10 cellular contexts compared by ENCODE assay signal in genomic region chr11:1748467-1749019, GRCh38. TPM values are rescaled to one million over a fixed set of nuclear protein-coding genes. Genes with fewer than 3 reads are reported as not detected.
A peak's percentile ranks its signal among the peaks of the same experiment; 100 is the strongest.
DNase-seq lines count a peak whose midpoint lies in the region; ATAC-seq and TF ChIP-seq lines count a peak whose summit lies in the region.
"Had no signal": no experiment of that assay in that cellular context is flagged by ENCODE, and none has a peak within 500 bp of the region (broad histone marks: within the 10 kb centered on the region; RNA-seq: fewer than 3 reads in every experiment).

No MANE protein-coding gene starts in this region.

- peaks cover 9% of the 10 kb centered on the region for H3K36me3 Mint-ChIP-seq in CD8-positive, alpha-beta T cell

- POLR2A ChIA-PET in CD8-positive, alpha-beta T cell (lab: Charles Lee) = interaction anchor here (2.7 kb wide), 1 partner anchor 48 kb away, joined by 9 read pairs; no protein-coding TSS in a partner anchor
- POLR2A ChIA-PET in HEK293T (lab: Yijun Ruan, JAX) = interaction anchor here (2.5 kb wide), 1 partner anchor 16 kb away, joined by 10 read pairs; the partner anchor contains the start of gene CTSD

- peaks cover 34% of the 10 kb centered on the region for H3K4me1 ChIP-seq in CD8-positive, alpha-beta T cell (ENCODE audit: insufficient read depth, low read length)
- H3K4me1 ChIP-seq in adrenal gland (replicated peaks in 1 of 2) (peaks cover 65 to 84% of the 10 kb centered on the region in 2 donors), hepatocyte (ENCODE audit: insufficient read depth) (peaks cover 17% of the 10 kb centered on the region), psoas muscle (peaks cover 69% of the 10 kb centered on the region)

- H2AFZ ChIP-seq in hepatocyte = no peak overlapping the region

- H3K9me2 ChIP-seq in hepatocyte (replicated peaks; ENCODE audit: insufficient read depth) = no peaks in the 10 kb centered on the region

- H3K4me3 ChIP-seq in CD8-positive, alpha-beta T cell (ENCODE audit: low read depth, low read length) = no peak overlapping the region
- peak overlapping the region in 3 of 4 donors; percentile 25 to 73 (median 43) for H3K4me3 ChIP-seq in adrenal gland
- H3K4me3 ChIP-seq in hepatocyte = peak overlapping the region; percentile 45
- H3K4me3 ChIP-seq in psoas muscle = peak overlapping the region; percentile 67

- no peaks in the 10 kb centered on the region for H3K9me3 ChIP-seq in CD8-positive, alpha-beta T cell (ENCODE audit: low read length)
- H3K9me3 ChIP-seq in adrenal gland (replicated peaks in 1 of 3) = no peaks in the 10 kb centered on the region
- no peaks in the 10 kb centered on the region for H3K9me3 ChIP-seq in hepatocyte (ENCODE audit: low read depth)
- H3K9me3 ChIP-seq in psoas muscle = no peaks in the 10 kb centered on the region

- peak; percentile 29 for ATAC-seq in CD8-positive, alpha-beta T cell
- peak in 3 of 4 donors; percentile 12 to 27 (median 14) for ATAC-seq in psoas muscle

- in situ Hi-C loops in ACHN (cut with HindIII; ENCODE audit: low pct_ligation_motif_present, low pct_unique_long_range_greater_than_20kb, low sequenced_read_pairs) = no loop called here

- H3K27ac ChIP-seq in CD8-positive, alpha-beta T cell (ENCODE audit: low read depth, low read length) = no peak overlapping the region
- H3K27ac ChIP-seq in adrenal gland = peak overlapping the region; percentile 52 to 93 (median 78)
- H3K27ac ChIP-seq in hepatocyte = no peak overlapping the region
- peak overlapping the region; percentile 79 for H3K27ac ChIP-seq in psoas muscle

- WGBS in adrenal gland, 4 donors = 1% methylated on average over 61 of the region's 61 CpGs; no CpG with 5 or more reads in 2 of the 4 donors
- 12% methylated on average over 42 of the region's 61 CpGs for WGBS in hepatocyte (ENCODE audit: low lambda C conversion rate, missing lambda C conversion rate)
- 1 to 2% (median 2%) methylated on average over 58 to 61 of the region's 61 CpGs for WGBS in psoas muscle, 3 donors

- peak overlapping the region; percentile 64 for H3K4me3 Mint-ChIP-seq in CD8-positive, alpha-beta T cell

- peaks cover 12% of the 10 kb centered on the region for H3K27me3 Mint-ChIP-seq in CD8-positive, alpha-beta T cell (ENCODE audit: low read depth)

- no peaks in the 10 kb centered on the region for H3K79me2 ChIP-seq in hepatocyte

- TF ChIP-seq CTCF in CD8-positive, alpha-beta T cell (IDR thresholded peaks at IDR 0.05) = no peak
- no peak for TF ChIP-seq CTCF in adrenal gland (IDR thresholded peaks at IDR 0.05)
- TF ChIP-seq CTCF in hepatocyte (IDR thresholded peaks at IDR 0.05; ENCODE audit: poor library complexity) = no peak
- TF ChIP-seq CTCF in psoas muscle (IDR thresholded peaks at IDR 0.05) = no peak

- peaks cover 5% of the 10 kb centered on the region for H3K27me3 ChIP-seq in CD8-positive, alpha-beta T cell (ENCODE audit: insufficient read depth, low read length)
- no peaks in the 10 kb centered on the region for H3K27me3 ChIP-seq in adrenal gland
- peaks cover 9% of the 10 kb centered on the region for H3K27me3 ChIP-seq in hepatocyte
- no peaks in the 10 kb centered on the region for H3K27me3 ChIP-seq in psoas muscle (ENCODE audit: insufficient read depth in 3 of 3, low read length in 2 of 3)

- peaks cover 5% of the 10 kb centered on the region for H3K36me3 ChIP-seq in CD8-positive, alpha-beta T cell (ENCODE audit: insufficient read depth, low read length)
- peaks cover 0 to 16% of the 10 kb centered on the region in 2 donors for H3K36me3 ChIP-seq in adrenal gland (replicated peaks in 1 of 2)
- no peaks in the 10 kb centered on the region for H3K36me3 ChIP-seq in hepatocyte (replicated peaks; ENCODE audit: insufficient read depth, low read depth)
- H3K36me3 ChIP-seq in psoas muscle (ENCODE audit: insufficient read depth in 1 of 2, low read depth in 1 of 2) = peaks cover 0 to 13% of the 10 kb centered on the region in 2 donors

- H3K27ac Mint-ChIP-seq in CD8-positive, alpha-beta T cell = no peak overlapping the region

- peaks cover 26% of the 10 kb centered on the region for H3K4me1 Mint-ChIP-seq in CD8-positive, alpha-beta T cell (ENCODE audit: low read depth)

- intact Hi-C loops in CD8-positive, alpha-beta T cell (cut with DNase I, micrococcal nuclease) = no loop called here
- intact Hi-C loops in adrenal gland (cut with DNase I) (no loop called here), psoas muscle (cut with DNase I) (loop anchor here in 1 of 2 donors (10.0 kb wide), 1 partner anchor 86 kb away; the partner anchor contains the start of genes SYT8 and TNNI2)

- TF ChIP-seq POLR2A in adrenal gland (IDR thresholded peaks at IDR 0.05) = no peak

- H3K9me3 Mint-ChIP-seq in CD8-positive, alpha-beta T cell = no peaks in the 10 kb centered on the region

- no peaks in the 10 kb centered on the region for H4K20me1 ChIP-seq in hepatocyte (ENCODE audit: insufficient read depth, poor library complexity, severe bottlenecking)

- CTCF ChIA-PET in CD8-positive, alpha-beta T cell (lab: Charles Lee) = no interaction called here
- CTCF ChIA-PET in HEK293T (lab: Yijun Ruan, JAX) = no interaction called here

- H3K4me2 ChIP-seq in hepatocyte = peak overlapping the region; percentile 95

- no peak for DNase-seq in CD8-positive, alpha-beta T cell
- peak in 2 of 7 donors; percentile 50 to 56 for DNase-seq in adrenal gland
- no peak for DNase-seq in hepatocyte (ENCODE audit: low spot score)
- DNase-seq in psoas muscle = peak in 1 of 2 donors; percentile 68
- no peak for DNase-seq in ACHN
- DNase-seq in foreskin melanocyte = no peak
- DNase-seq in SHP77 treated with DMSO at 0.1 percent for 48 hours (lab: John Stamatoyannopoulos, UW) = no peak
- DNase-seq in HEK293T (ENCODE audit: extremely low spot score) = no peak
- DNase-seq: NCI-H1930; stimulated activated CD4-positive, alpha-beta T cell treated with anti-CD3 and anti-CD28 coated beads, Interleukin-12 subunit alpha, Interleukin-12 subunit beta, amount 100 ng/mL, for 4 hours had no signal

TF ChIP-seq in HEK293T, 16 proteins besides CTCF, POLR2A, EP300 and RAD21:
- TF ChIP-seq NFRKB (IDR thresholded peaks at IDR 0.05) = no peak
- TF ChIP-seq ZNF384 (IDR thresholded peaks at IDR 0.05) = no peak
- TF ChIP-seq FOXK2 (IDR thresholded peaks at IDR 0.05) = no peak
- no peak for TF ChIP-seq FOXM1 (IDR thresholded peaks at IDR 0.05; ENCODE audit: borderline replicate concordance)
- no peak for TF ChIP-seq FOXA1 (IDR thresholded peaks at IDR 0.05)

RNA-seq across cellular contexts. Expression of gene IFITM10, which starts 1.9 kb away (rescaled TPM):
- total RNA-seq in CD8-positive, alpha-beta T cell = 1 to 10 TPM; 1.1 to 1.7 TPM
- 100 to 1,000 TPM in 1 of 8 donors, 10 to 100 TPM in 7; 15.7 to 112 (median 31.6) TPM for total RNA-seq in adrenal gland
- polyA plus RNA-seq in adrenal gland = 100 to 1,000 TPM in 1 of 3 donors, 10 to 100 TPM in 1, 1 to 10 TPM in 1; 6.3 to 267 (median 76.5) TPM
- total RNA-seq in hepatocyte = 1.1 and 1.4 TPM in 2 replicates
- 0.89 and 1.9 TPM in 2 replicates for polyA plus RNA-seq in hepatocyte
- 1 to 10 TPM; 1.6 to 6.1 (median 2.7) TPM for total RNA-seq in psoas muscle
- polyA plus RNA-seq in psoas muscle = 1 to 10 TPM in 1 of 3 donors, under 1 TPM in 2; 0.70 to 1.2 (median 0.83) TPM

RNA-seq across cellular contexts. Expression of gene CTSD, which starts 15.2 kb away (rescaled TPM):
- total RNA-seq in CD8-positive, alpha-beta T cell = 10 to 100 TPM; 54.3 to 57.9 TPM
- total RNA-seq in adrenal gland = 1,000 to 10,000 TPM; 1,712 to 4,168 (median 2,244) TPM
- polyA plus RNA-seq in adrenal gland = 1,000 to 10,000 TPM in 2 of 3 donors, 100 to 1,000 TPM in 1; 641 to 1,561 (median 1,335) TPM
- 507 and 562 TPM in 2 replicates for total RNA-seq in hepatocyte
- 1,181 and 1,283 TPM in 2 replicates for polyA plus RNA-seq in hepatocyte
- 100 to 1,000 TPM; 343 to 950 (median 608) TPM for total RNA-seq in psoas muscle
- polyA plus RNA-seq in psoas muscle = 1,000 to 10,000 TPM in 2 of 3 donors, 100 to 1,000 TPM in 1; 674 to 1,317 (median 1,217) TPM

RNA-seq across cellular contexts. Expression of gene KRTAP5-6, which starts 51.5 kb away (rescaled TPM):
- not detected for total RNA-seq in CD8-positive, alpha-beta T cell
- total RNA-seq in adrenal gland (under 1 TPM in 1 of 8 donors, not detected in 7; 0.61 TPM), hepatocyte (not detected in 2 replicates), psoas muscle (not detected)
- polyA plus RNA-seq in adrenal gland (not detected), hepatocyte (not detected in 2 replicates), psoas muscle (not detected)

Comparison
In these comparisons a context has a peak if more than half of its experiments do, and no peak if none do; other contexts are left out.
1. H3K27ac ChIP-seq: peak in adrenal gland (5 of 5) and psoas muscle (single experiment); none in CD8-positive, alpha-beta T cell (single experiment) and hepatocyte (single experiment).